In the genomic region with DNA sequence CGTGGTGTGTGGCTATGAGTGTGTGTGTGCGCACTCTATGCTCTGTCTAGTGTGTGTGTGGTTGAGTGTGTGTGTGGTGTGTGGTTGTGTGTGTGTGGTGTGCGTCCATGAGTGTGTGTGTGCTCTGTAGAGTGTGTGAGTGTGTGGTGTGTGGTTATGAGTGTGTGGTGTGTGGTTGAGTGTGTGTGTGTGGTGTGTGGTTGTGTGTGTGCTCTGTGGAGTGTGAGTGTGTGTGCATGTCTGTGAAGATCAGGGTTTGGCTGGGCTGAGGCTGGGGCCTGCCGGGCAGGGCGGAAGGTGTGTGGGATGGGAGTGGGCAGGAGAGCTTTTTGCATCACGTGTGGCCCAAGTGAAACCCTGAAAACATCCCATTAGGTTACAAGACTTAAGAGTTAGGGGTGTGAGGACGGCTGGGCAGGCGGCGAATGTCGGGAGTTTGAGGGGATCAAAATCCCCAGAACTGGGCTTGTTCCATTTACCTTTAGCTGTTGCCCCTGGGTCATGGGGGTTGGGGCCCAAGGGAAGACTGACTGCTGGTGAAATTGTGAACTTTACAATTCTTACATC, we compare ENCODE assay signal across 10 cellular contexts. TPM values are rescaled to one million over a fixed set of nuclear protein-coding genes. Genes with fewer than 3 reads are reported as not detected.
DNase-seq lines count a peak whose midpoint lies in the region; ATAC-seq and TF ChIP-seq lines count a peak whose summit lies in the region.
"Had no signal": no experiment of that assay in that cellular context is flagged by ENCODE, and none has a peak within 500 bp of the region (broad histone marks: within the 10 kb centered on the region; RNA-seq: fewer than 3 reads in every experiment).

No MANE protein-coding gene starts in this region.

- no peaks in the 10 kb centered on the region for H3K27me3 ChIP-seq in CD4-positive, alpha-beta memory T cell (ENCODE audit: insufficient read depth, low read length)
- H3K27me3 ChIP-seq in tibial artery: peaks cover 0 to 6% of the 10 kb centered on the region in 2 donors

- H3K4me1 ChIP-seq in CD4-positive, alpha-beta memory T cell (ENCODE audit: insufficient read depth, low read length): peaks cover 51% of the 10 kb centered on the region
- no peaks in the 10 kb centered on the region for H3K4me1 ChIP-seq in tibial artery

- peaks cover 7 to 25% (median 22%) of the 10 kb centered on the region in 4 donors for H3K4me1 Mint-ChIP-seq in CD4-positive, alpha-beta memory T cell
- H3K4me1 Mint-ChIP-seq in activated B cell treated with CpG ODN at 0.5 μM for 24 hours: peaks cover 30% of the 10 kb centered on the region

- H3K9me3 Mint-ChIP-seq in CD4-positive, alpha-beta memory T cell: no peaks in the 10 kb centered on the region
- H3K9me3 Mint-ChIP-seq in activated B cell treated with CpG ODN at 0.5 μM for 24 hours: no peaks in the 10 kb centered on the region

- peak overlapping the region; percentile 78 for H3K27ac ChIP-seq in CD4-positive, alpha-beta memory T cell (ENCODE audit: low read depth, low read length)
- no peak overlapping the region for H3K27ac ChIP-seq in tibial artery

- H3K27ac Mint-ChIP-seq in CD4-positive, alpha-beta memory T cell: no peak overlapping the region
- H3K27ac Mint-ChIP-seq in activated B cell treated with CpG ODN at 0.5 μM for 24 hours: no peak overlapping the region

- POLR2A ChIA-PET in CD4-positive, alpha-beta memory T cell (lab: Charles Lee; ENCODE audit: partially characterized antibody): interaction anchor here (0.6 to 2.8 kb wide), 15 partner anchors 8 to 360 kb away, joined by 3 to 14 read pairs (median 3); no protein-coding TSS in a partner anchor
- POLR2A ChIA-PET in activated B cell treated with CpG ODN at 0.5 μM for 24 hours (lab: Charles Lee): interaction anchor here (1.0 to 10.2 kb wide), 11 partner anchors 8 to 397 kb away, joined by 3 to 267 read pairs (median 4); partner anchors contain the start of genes CD55, FCMR and MAPKAPK2

- no peak for DNase-seq in CD4-positive, alpha-beta memory T cell
- no peak for DNase-seq in activated B cell treated with CpG ODN at 0.5 μM for 24 hours
- DNase-seq in left colon: no peak
- DNase-seq in SK-N-DZ (ENCODE audit: low spot score): no peak
- no peak for DNase-seq in OCI-M2 (lab: John Stamatoyannopoulos, UW; ENCODE audit: unreplicated experiment)
- DNase-seq in tibial artery: no peak

- no peak for TF ChIP-seq CTCF in activated B cell treated with CpG ODN at 0.5 μM for 24 hours (IDR thresholded peaks at IDR 0.05)
- TF ChIP-seq CTCF in tibial artery (IDR thresholded peaks at IDR 0.05): no peak

- peaks cover 11 to 19% of the 10 kb centered on the region in 2 donors for H3K36me3 Mint-ChIP-seq in CD4-positive, alpha-beta memory T cell
- peaks cover 14% of the 10 kb centered on the region for H3K36me3 Mint-ChIP-seq in activated B cell treated with CpG ODN at 0.5 μM for 24 hours (ENCODE audit: low read depth)

- H3K9me3 ChIP-seq in CD4-positive, alpha-beta memory T cell (ENCODE audit: control insufficient read depth in 1 of 2, low read length in 2 of 2): no peaks in the 10 kb centered on the region
- H3K9me3 ChIP-seq in tibial artery: no peaks in the 10 kb centered on the region

- peak; percentile 10 for ATAC-seq in GM19035 (IDR thresholded peaks at IDR 0.05; ENCODE audit: unreplicated experiment)
- ATAC-seq in HG02938 (IDR thresholded peaks at IDR 0.05; ENCODE audit: unreplicated experiment): peak; percentile 13
- peak; percentile 2 for ATAC-seq in activated B cell treated with CpG ODN at 0.5 μM for 24 hours (ENCODE audit: low read depth)
- no peak for ATAC-seq in left colon

- CTCF ChIA-PET in CD4-positive, alpha-beta memory T cell (lab: Charles Lee; ENCODE audit: partially characterized antibody): interaction anchor here (0.7 to 13.7 kb wide), 10 partner anchors 7 to 213 kb away, joined by 3 to 477 read pairs (median 4); partner anchors contain the start of gene FCMR
- CTCF ChIA-PET in activated B cell treated with CpG ODN at 0.5 μM for 24 hours (lab: Charles Lee): interaction anchor here (0.8 to 15.7 kb wide), 9 partner anchors 8 to 293 kb away, joined by 3 to 383 read pairs (median 3); no protein-coding TSS in a partner anchor

- H3K4me3 Mint-ChIP-seq in CD4-positive, alpha-beta memory T cell: no peak overlapping the region
- H3K4me3 Mint-ChIP-seq in activated B cell treated with CpG ODN at 0.5 μM for 24 hours: no peak overlapping the region

- no peaks in the 10 kb centered on the region for H3K27me3 Mint-ChIP-seq in CD4-positive, alpha-beta memory T cell
- no peaks in the 10 kb centered on the region for H3K27me3 Mint-ChIP-seq in activated B cell treated with CpG ODN at 0.5 μM for 24 hours

- H3K36me3 ChIP-seq in CD4-positive, alpha-beta memory T cell (ENCODE audit: insufficient read depth, low read length): no peaks in the 10 kb centered on the region
- no peaks in the 10 kb centered on the region for H3K36me3 ChIP-seq in tibial artery

- H3K4me3 ChIP-seq in CD4-positive, alpha-beta memory T cell (ENCODE audit: low read length in 2 of 2): peak overlapping the region in 1 of 2 donors; percentile 94
- no peak overlapping the region for H3K4me3 ChIP-seq in tibial artery

- intact Hi-C loops in CD4-positive, alpha-beta memory T cell (cut with micrococcal nuclease): no loop called here
- intact Hi-C loops in activated B cell treated with CpG ODN at 0.5 μM for 24 hours (cut with micrococcal nuclease) (loop anchor here (1.0 to 10.0 kb wide), 8 partner anchors 12 to 1640 kb away; partner anchors contain the start of genes PFKFB2, RAB29 and YOD1), left colon (cut with DNase I, micrococcal nuclease) (no loop called here), tibial artery (cut with DNase I; ENCODE audit: low total_unique reads) (no loop called here)

RNA-seq across cellular contexts. Expression of gene FCMR, which starts 2.9 kb away (rescaled TPM):
- 100 to 1,000 TPM; 554 to 588 TPM for total RNA-seq in CD4-positive, alpha-beta memory T cell
- polyA plus RNA-seq in CD4-positive, alpha-beta memory T cell: 100 to 1,000 TPM; 493 to 558 TPM
- 134 and 146 TPM in 2 replicates for total RNA-seq in activated B cell treated with CpG ODN at 0.5 μM for 24 hours
- 1 to 10 TPM; 1.6 to 4.8 TPM for total RNA-seq in left colon
- not detected in 2 replicates for polyA plus RNA-seq in SK-N-DZ (2014; cell fraction: cytosol; rRNA removed)
- polyA plus RNA-seq in SK-N-DZ (2014; cell fraction: nucleus; rRNA removed): not detected in 2 replicates
- total RNA-seq: pulmonary artery endothelial cell had no signal

RNA-seq across cellular contexts. Expression of gene PIGR, which starts 21.6 kb away (rescaled TPM):
- total RNA-seq in CD4-positive, alpha-beta memory T cell: not detected
- not detected for polyA plus RNA-seq in CD4-positive, alpha-beta memory T cell
- total RNA-seq in activated B cell treated with CpG ODN at 0.5 μM for 24 hours (0.49 and 1.00 TPM in 2 replicates), left colon (over 10,000 TPM; 10,148 to 12,746 TPM)
- not detected in 2 replicates for polyA plus RNA-seq in SK-N-DZ (2014; cell fraction: cytosol; rRNA removed)
- not detected in 2 replicates for polyA plus RNA-seq in SK-N-DZ (2014; cell fraction: nucleus; rRNA removed)
- total RNA-seq: pulmonary artery endothelial cell had no signal

RNA-seq across cellular contexts. Expression of gene IL24, which starts 27.4 kb away (rescaled TPM):
- total RNA-seq in CD4-positive, alpha-beta memory T cell: not detected
- 10 to 100 TPM; 20.3 to 29.6 TPM for polyA plus RNA-seq in CD4-positive, alpha-beta memory T cell
- not detected in 2 replicates for total RNA-seq in activated B cell treated with CpG ODN at 0.5 μM for 24 hours
- not detected for total RNA-seq in left colon
- polyA plus RNA-seq in SK-N-DZ (2014; cell fraction: cytosol; rRNA removed): not detected in 2 replicates
- polyA plus RNA-seq in SK-N-DZ (2014; cell fraction: nucleus; rRNA removed): not detected in 2 replicates
- total RNA-seq: pulmonary artery endothelial cell had no signal

RNA-seq across cellular contexts. Expression of gene FCAMR, which starts 45.6 kb away (rescaled TPM):
- not detected for total RNA-seq in CD4-positive, alpha-beta memory T cell
- polyA plus RNA-seq in CD4-positive, alpha-beta memory T cell: not detected
- total RNA-seq in activated B cell treated with CpG ODN at 0.5 μM for 24 hours: not detected in 2 replicates
- 1 to 10 TPM in 1 of 2 donors, under 1 TPM in 1; 0.53 to 1.0 TPM for total RNA-seq in left colon
- polyA plus RNA-seq in SK-N-DZ (2014; cell fraction: cytosol; rRNA removed): not detected in 2 replicates
- not detected in 2 replicates for polyA plus RNA-seq in SK-N-DZ (2014; cell fraction: nucleus; rRNA removed)
- total RNA-seq: activated CD8-positive, alpha-beta memory T cell treated with anti-CD3 and anti-CD28 coated beads for 36 hours; pulmonary artery endothelial cell had no signal

RNA-seq across cellular contexts. Expression of gene IL20, which starts 59.2 kb away (rescaled TPM):
- total RNA-seq in CD4-positive, alpha-beta memory T cell: not detected
- polyA plus RNA-seq in CD4-positive, alpha-beta memory T cell: not detected
- total RNA-seq in activated B cell treated with CpG ODN at 0.5 μM for 24 hours: not detected in 2 replicates
- total RNA-seq in left colon: not detected
- polyA plus RNA-seq in SK-N-DZ (2014; cell fraction: cytosol; rRNA removed): not detected in 2 replicates
- not detected in 2 replicates for polyA plus RNA-seq in SK-N-DZ (2014; cell fraction: nucleus; rRNA removed)
- total RNA-seq: activated CD8-positive, alpha-beta memory T cell treated with anti-CD3 and anti-CD28 coated beads for 36 hours; pulmonary artery endothelial cell had no signal

Comparison
In these comparisons a context has a peak if more than half of its experiments do, and no peak if none do; other contexts are left out.
1. RNA of gene FCMR, which starts 2.9 kb away (total RNA-seq): 554 to 588 TPM in CD4-positive, alpha-beta memory T cell and 134 to 146 TPM in activated B cell treated with CpG ODN at 0.5 μM for 24 hours; 1.6 to 4.8 TPM in left colon; every median in the first group is over 10 times any median in the second.
2. RNA of gene PIGR, which starts 21.6 kb away (total RNA-seq): 10,148 to 12,746 TPM in left colon; 0.49 to 1.00 TPM in activated B cell treated with CpG ODN at 0.5 μM for 24 hours and not detected in CD4-positive, alpha-beta memory T cell; every median in the first group is over 1,000 times any median in the second.